In genomic region chr17:75634376-75634740, GRCh38 we compare ENCODE assay signal across 1 cellular context.
TF ChIP-seq lines count a peak whose summit lies in the region.

No MANE protein-coding gene starts in this region.

TF ChIP-seq in GM23338, 12 proteins besides CTCF, POLR2A, EP300 and RAD21 (continued from another document):
- no peak for TF ChIP-seq ZNF462 (CRISPR knock-in tag; IDR thresholded peaks at IDR 0.05)
- no peak for TF ChIP-seq EZH2phosphoT487 (IDR thresholded peaks at IDR 0.05; ENCODE audit: unreplicated experiment)
- no peak for TF ChIP-seq REST (IDR thresholded peaks at IDR 0.05; ENCODE audit: unreplicated experiment)
- TF ChIP-seq NANOG (IDR thresholded peaks at IDR 0.05; ENCODE audit: borderline replicate concordance) = no peak
- TF ChIP-seq CREB1 (CRISPR knock-in tag; IDR thresholded peaks at IDR 0.05; ENCODE audit: low read depth) = no peak
- TF ChIP-seq ZNF114 (CRISPR knock-in tag; IDR thresholded peaks at IDR 0.05) = no peak
- TF ChIP-seq STAT1 (IDR thresholded peaks at IDR 0.05; ENCODE audit: unreplicated experiment) = no peak
- no peak for TF ChIP-seq POLR2AphosphoS5 (IDR thresholded peaks at IDR 0.05; ENCODE audit: low read depth)
- TF ChIP-seq EZH2 (IDR thresholded peaks at IDR 0.05; ENCODE audit: low read depth, unreplicated experiment) = no peak
- no peak for TF ChIP-seq ZNF331 (CRISPR knock-in tag; IDR thresholded peaks at IDR 0.05; ENCODE audit: low read depth)
